Comparison of ENCODE assay signal across 8 cellular contexts in genomic region chr5:147509710-147510651, GRCh38. TPM values are rescaled to one million over a fixed set of nuclear protein-coding genes. Genes with fewer than 3 reads are reported as not detected.
DNase-seq lines count a peak whose midpoint lies in the region; FAIRE-seq and TF ChIP-seq lines count a peak whose summit lies in the region.

Gene DPYSL3 (minus strand): TSS chr5:147510068. CDS start chr5:147509858, 210 bp downstream.

- H3K27ac ChIP-seq in muscle layer of colon (ENCODE audit: low read depth, low read length) = peak within 1 kb of the TSS; percentile 94

- DNase-seq in DMS153 (lab: John Stamatoyannopoulos, UW) (peak; percentile 39), HT1080 (ENCODE audit: low read depth) (peak; percentile 85), T1000 (lab: John Stamatoyannopoulos, UW) (peak; percentile 66), fibroblast of the aortic adventitia (ENCODE audit: low read depth) (peak; percentile 84), urothelium cell line (ENCODE audit: low spot score) (peak; percentile 83), GM10266 (ENCODE audit: extremely low spot score) (no peak), activated gamma-delta T cell treated with Interleukin-2 at 50 U/mL for 16 hours (no peak)

- H3K4me3 ChIP-seq in fibroblast of the aortic adventitia (ENCODE audit: low read depth, low read length) = peak within 1 kb of the TSS; percentile 98
- peak within 1 kb of the TSS; percentile 91 to 95 for H3K4me3 ChIP-seq in muscle layer of colon (ENCODE audit: low read depth in 1 of 2, low read length in 2 of 2)

- no peaks in the 10 kb centered on the region for H3K9me3 ChIP-seq in muscle layer of colon (ENCODE audit: low read length)

- H3K36me3 ChIP-seq in muscle layer of colon (ENCODE audit: insufficient read depth, low read length) = no peaks in the 10 kb centered on the region

- H3K9ac ChIP-seq in muscle layer of colon (ENCODE audit: low read length) = peak within 1 kb of the TSS; percentile 52

- H3K27me3 ChIP-seq in muscle layer of colon (ENCODE audit: control insufficient read depth in 1 of 2, insufficient read depth in 2 of 2, low read length in 2 of 2) = no peaks in the 10 kb centered on the region

- FAIRE-seq in urothelium cell line (lab: Jason Lieb, UNC) = peak; percentile 97

- peaks cover 20% of the 10 kb centered on the region for H3K4me1 ChIP-seq in muscle layer of colon (ENCODE audit: insufficient read depth, low read length)

- TF ChIP-seq CTCF in fibroblast of the aortic adventitia (IDR thresholded peaks at IDR 0.05; ENCODE audit: insufficient read depth, low read length) = peak; percentile 52
- no peak for TF ChIP-seq CTCF in GM10266 (IDR thresholded peaks at IDR 0.05; ENCODE audit: control insufficient read depth, insufficient read depth, low read depth, missing control alignments)

RNA-seq across cellular contexts. Expression of gene DPYSL3, which starts in this region (rescaled TPM):
- total RNA-seq in HT1080 (2014; rRNA removed; shearing (Covaris generic)) = 50.1 and 54.4 TPM in 2 replicates
- polyA plus RNA-seq in HT1080 (2015; cell fraction: cytosol; rRNA removed) = 44.5 and 50.0 TPM in 2 replicates
- polyA plus RNA-seq in HT1080 (2015; cell fraction: nucleus; rRNA removed) = 80.1 and 87.6 TPM in 2 replicates
- 89.6 and 157 TPM in 2 replicates for total RNA-seq in fibroblast of the aortic adventitia (ENCODE audit: low replicate concordance)

Comparison
In these comparisons a context has a peak if more than half of its experiments do, and no peak if none do; other contexts are left out.
1. DNase-seq: peak in DMS153 (single experiment), HT1080 (single experiment), T1000 (single experiment), fibroblast of the aortic adventitia (single experiment) and urothelium cell line (single experiment); none in GM10266 (single experiment) and activated gamma-delta T cell treated with Interleukin-2 at 50 U/mL for 16 hours (single experiment).